1 cellular context compared by ENCODE assay signal in the genomic region with DNA sequence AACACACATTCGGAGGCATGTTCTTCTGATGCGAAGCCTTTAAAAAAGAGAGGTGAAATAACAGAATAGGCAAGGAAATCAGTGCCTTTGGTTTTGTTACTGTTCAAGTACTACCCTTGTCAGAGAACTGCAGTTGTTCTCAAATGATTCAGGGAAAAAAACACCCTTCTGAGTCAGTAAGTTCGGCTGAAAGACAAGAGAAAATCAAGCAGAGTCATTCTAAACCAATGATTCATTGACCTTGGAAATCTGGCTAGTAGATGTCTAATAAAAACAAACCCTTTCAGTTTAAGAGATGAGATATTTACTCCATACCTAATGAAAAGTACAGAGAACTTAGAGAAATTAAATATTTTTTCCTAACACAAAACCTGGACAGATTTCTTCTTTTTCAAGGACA.
TF ChIP-seq lines count a peak whose summit lies in the region.

No MANE protein-coding gene starts in this region.

TF ChIP-seq in HepG2, 621 proteins besides CTCF, POLR2A, EP300 and RAD21 (continued from another document):
- TF ChIP-seq, protein P1, sequence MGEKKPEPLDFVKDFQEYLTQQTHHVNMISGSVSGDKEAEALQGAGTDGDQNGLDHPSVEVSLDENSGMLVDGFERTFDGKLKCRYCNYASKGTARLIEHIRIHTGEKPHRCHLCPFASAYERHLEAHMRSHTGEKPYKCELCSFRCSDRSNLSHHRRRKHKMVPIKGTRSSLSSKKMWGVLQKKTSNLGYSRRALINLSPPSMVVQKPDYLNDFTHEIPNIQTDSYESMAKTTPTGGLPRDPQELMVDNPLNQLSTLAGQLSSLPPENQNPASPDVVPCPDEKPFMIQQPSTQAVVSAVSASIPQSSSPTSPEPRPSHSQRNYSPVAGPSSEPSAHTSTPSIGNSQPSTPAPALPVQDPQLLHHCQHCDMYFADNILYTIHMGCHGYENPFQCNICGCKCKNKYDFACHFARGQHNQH (CRISPR knock-in tag; IDR thresholded peaks at IDR 0.05), result no peak
- TF ChIP-seq, protein P2, sequence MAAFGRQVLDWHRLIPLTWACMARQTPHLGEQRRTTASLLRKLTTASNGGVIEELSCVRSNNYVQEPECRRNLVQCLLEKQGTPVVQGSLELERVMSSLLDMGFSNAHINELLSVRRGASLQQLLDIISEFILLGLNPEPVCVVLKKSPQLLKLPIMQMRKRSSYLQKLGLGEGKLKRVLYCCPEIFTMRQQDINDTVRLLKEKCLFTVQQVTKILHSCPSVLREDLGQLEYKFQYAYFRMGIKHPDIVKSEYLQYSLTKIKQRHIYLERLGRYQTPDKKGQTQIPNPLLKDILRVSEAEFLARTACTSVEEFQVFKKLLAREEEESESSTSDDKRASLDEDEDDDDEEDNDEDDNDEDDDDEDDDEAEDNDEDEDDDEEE (CRISPR knock-in tag; IDR thresholded peaks at IDR 0.05), result no peak
- TF ChIP-seq PITX1 (CRISPR knock-in tag; IDR thresholded peaks at IDR 0.05) (no peak), ZNF329 (CRISPR knock-in tag; IDR thresholded peaks at IDR 0.05; ENCODE audit: low read depth) (no peak)
